In the genomic region with DNA sequence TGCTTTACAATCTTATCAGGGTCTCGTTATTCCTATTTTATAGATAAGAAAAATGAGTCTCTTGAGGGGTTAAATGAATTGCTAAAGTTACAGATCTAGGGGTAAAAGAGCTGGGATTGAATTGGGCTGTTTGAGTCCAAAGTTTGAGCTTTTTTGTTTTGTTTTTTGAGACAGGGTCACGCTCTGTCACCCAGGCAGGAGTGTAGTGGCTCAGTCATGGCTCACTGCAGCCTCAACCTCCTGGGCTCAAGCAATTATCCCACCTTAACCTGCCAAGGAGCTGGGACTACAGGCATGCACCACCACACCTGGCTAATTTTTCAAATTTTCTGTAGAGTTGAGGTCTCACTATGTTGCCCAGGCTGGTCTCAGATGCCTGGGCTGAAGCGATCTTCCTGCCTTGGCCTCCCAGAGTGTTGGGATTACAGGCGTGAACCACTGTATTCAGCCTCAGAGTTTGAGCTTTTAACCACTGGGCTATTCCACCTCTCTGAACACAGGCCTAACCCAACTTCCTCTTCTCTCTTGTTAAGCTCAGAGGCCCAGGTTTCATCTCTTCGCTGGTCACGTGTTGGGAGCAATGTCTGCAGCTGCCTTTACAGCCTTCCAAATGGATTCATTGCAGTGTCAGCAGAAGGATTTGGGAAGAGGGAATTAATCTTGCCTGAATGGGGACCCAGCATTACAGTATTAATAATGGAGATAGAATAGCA, we compare ENCODE assay signal across 8 cellular contexts. TPM values are rescaled to one million over a fixed set of nuclear protein-coding genes. Genes with fewer than 3 reads are reported as not detected.
DNase-seq lines count a peak whose midpoint lies in the region; ATAC-seq and TF ChIP-seq lines count a peak whose summit lies in the region.

No MANE protein-coding gene starts in this region.

- peaks cover 31% of the 10 kb centered on the region for H3K4me1 Mint-ChIP-seq in CD4-positive, alpha-beta T cell (ENCODE audit: low read depth)

- no peak for TF ChIP-seq CTCF in GM13977 (IDR thresholded peaks at IDR 0.05; ENCODE audit: extremely low read depth, insufficient read depth, missing control alignments)
- TF ChIP-seq CTCF in CD4-positive, alpha-beta T cell (IDR thresholded peaks at IDR 0.05), result no peak

- H3K36me3 ChIP-seq in KOPT-K1 (ENCODE audit: insufficient read depth, low read length), result peaks cover 62% of the 10 kb centered on the region

- intact Hi-C loops in CD4-positive, alpha-beta T cell (cut with DNase I, micrococcal nuclease), result no loop called here

- H3K27ac ChIP-seq in KOPT-K1 (ENCODE audit: low read depth, low read length, poor library complexity, severe bottlenecking), result peak overlapping the region; percentile 17
- H3K27ac ChIP-seq in CD4-positive, alpha-beta T cell (ENCODE audit: low read depth, low read length), result no peak overlapping the region

- H3K9me3 ChIP-seq in KOPT-K1 (ENCODE audit: insufficient read depth, low read length, poor library complexity, severe bottlenecking), result no peaks in the 10 kb centered on the region
- H3K9me3 ChIP-seq in CD4-positive, alpha-beta T cell (ENCODE audit: control insufficient read depth, low read length), result no peaks in the 10 kb centered on the region

- no peak overlapping the region for H3K4me3 Mint-ChIP-seq in CD4-positive, alpha-beta T cell

- no peaks in the 10 kb centered on the region for H3K27me3 ChIP-seq in CD4-positive, alpha-beta T cell (ENCODE audit: control insufficient read depth, insufficient read depth, low read length)

- ATAC-seq in GM21423 (IDR thresholded peaks at IDR 0.05; ENCODE audit: unreplicated experiment) (peak; percentile 81), GM19467 (IDR thresholded peaks at IDR 0.05; ENCODE audit: unreplicated experiment) (no peak)
- no peak for ATAC-seq in CD4-positive, alpha-beta T cell (ENCODE audit: poor library complexity)

- H3K36me3 Mint-ChIP-seq in CD4-positive, alpha-beta T cell (ENCODE audit: low read depth), result peaks cover 64% of the 10 kb centered on the region

- DNase-seq in GM13977 (ENCODE audit: low spot score) (peak; percentile 62), left kidney (ENCODE audit: low read depth, low spot score) (peak; percentile 64), NCI-H1048 (lab: John Stamatoyannopoulos, UW) (no peak)
- DNase-seq in stimulated activated naive CD4-positive, alpha-beta T cell (lab: John Stamatoyannopoulos, UW), result no peak
- DNase-seq in CD4-positive, alpha-beta T cell, result no peak

- in situ Hi-C loops in GM13977 (cut with MboI; ENCODE audit: low pct_unique_long_range_greater_than_20kb, low sequenced_read_pairs, unreplicated experiment), result no loop called here

- POLR2A ChIA-PET in CD4-positive, alpha-beta T cell (lab: Charles Lee), result interaction anchor here (0.5 to 1.0 kb wide), 2 partner anchors 9 to 113 kb away, joined by 3 read pairs; a partner anchor contains a TSS

- H3K9me3 Mint-ChIP-seq in CD4-positive, alpha-beta T cell, result no peaks in the 10 kb centered on the region

- H3K27ac Mint-ChIP-seq in CD4-positive, alpha-beta T cell, result no peak overlapping the region

- H3K27me3 Mint-ChIP-seq in CD4-positive, alpha-beta T cell, result no peaks in the 10 kb centered on the region

- CTCF ChIA-PET in CD4-positive, alpha-beta T cell (lab: Charles Lee), result interaction anchor here (1.3 kb wide), 1 partner anchor 72 kb away, joined by 4 read pairs; no protein-coding TSS in a partner anchor

RNA-seq across cellular contexts. Expression of a gene that starts 7.9 kb away (rescaled TPM):
- total RNA-seq in CD4-positive, alpha-beta T cell, result 1 to 10 TPM; 6.7 to 7.3 TPM

RNA-seq across cellular contexts. Expression of a gene that starts 9.2 kb away (rescaled TPM):
- total RNA-seq in CD4-positive, alpha-beta T cell, result 10 to 100 TPM; 43.3 to 46.3 TPM

Comparison
In these comparisons a context has a peak if more than half of its experiments do, and no peak if none do; other contexts are left out.
1. DNase-seq: peak in GM13977 (single experiment) and left kidney (single experiment); none in NCI-H1048 (single experiment), stimulated activated naive CD4-positive, alpha-beta T cell (0 of 6) and CD4-positive, alpha-beta T cell (0 of 10).